13 cellular contexts compared by ENCODE assay signal in the genomic region with DNA sequence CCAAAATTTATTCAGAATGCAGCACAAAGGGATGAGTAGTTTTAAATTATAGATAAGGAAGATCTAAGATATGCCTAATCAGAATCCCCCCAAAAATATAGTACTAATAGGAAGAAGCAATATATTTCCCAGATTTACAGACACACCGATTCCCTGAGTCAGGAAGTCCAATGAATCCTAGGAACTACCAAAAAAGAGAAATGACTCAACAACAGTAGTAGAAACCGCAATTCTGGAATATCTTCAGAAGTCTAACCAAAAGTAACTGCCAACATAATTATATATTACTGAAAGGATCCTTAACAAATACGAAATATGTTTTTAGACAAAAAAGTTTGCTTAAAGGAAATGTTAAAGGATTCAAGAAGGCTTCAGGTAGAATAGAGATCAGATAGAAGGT.
"Had no signal": no experiment of that assay in that cellular context is flagged by ENCODE, and none has a peak within 500 bp of the region (broad histone marks: within the 10 kb centered on the region; RNA-seq: fewer than 3 reads in every experiment).

No MANE protein-coding gene starts in this region.

- H3K4me1 ChIP-seq: lower lobe of right lung had no signal

- DNase-seq: activated B cell treated with CpG ODN at 0.5 μM for 24 hours; activated CD4-positive, alpha-beta T cell treated with anti-CD3 and anti-CD28 coated beads for 48 hours; activated CD8-positive, alpha-beta T cell treated with anti-CD3 and anti-CD28 coated beads for 36 hours; activated gamma-delta T cell treated with Interleukin-2 at 50 U/mL for 16 hours; activated T-cell treated with anti-CD3 and anti-CD28 coated beads, Interleukin-2, amount 50 U/mL, for 48 hours; left colon; lower lobe of right lung; pancreas; stimulated activated CD4-positive, alpha-beta T cell treated with anti-CD3 and anti-CD28 coated beads, Interleukin-1b, Interleukin-23, amount 100 ng/mL, for 48 hours; thyroid gland had no signal

- H3K27me3 Mint-ChIP-seq: activated B cell treated with CpG ODN at 0.5 μM for 24 hours; activated CD8-positive, alpha-beta T cell treated with anti-CD3 and anti-CD28 coated beads for 36 hours had no signal

- H3K4me3 ChIP-seq: ascending aorta, lower lobe of right lung, neural progenitor cell, pancreas, thyroid gland had no signal

- H3K27ac Mint-ChIP-seq: activated B cell treated with CpG ODN at 0.5 μM for 24 hours; activated CD8-positive, alpha-beta T cell treated with anti-CD3 and anti-CD28 coated beads for 36 hours; neural progenitor cell; T-helper 2 cell treated with Interferon-gamma antibody and Interleukin-4, amounts not matched to agents 5 μg/mL and 100 μg/mL, for 36 hours had no signal

- H3K27ac ChIP-seq: ascending aorta, lower lobe of right lung, neural progenitor cell, pancreas, thyroid gland had no signal

- H3K4me3 Mint-ChIP-seq: activated CD8-positive, alpha-beta T cell treated with anti-CD3 and anti-CD28 coated beads for 36 hours; neural progenitor cell; T-helper 2 cell treated with Interferon-gamma antibody and Interleukin-4, amounts not matched to agents 5 μg/mL and 100 μg/mL, for 36 hours had no signal

- ATAC-seq: activated CD8-positive, alpha-beta T cell treated with anti-CD3 and anti-CD28 coated beads for 36 hours; left colon; lower lobe of right lung; pancreas had no signal

- H3K9me3 ChIP-seq: ascending aorta, lower lobe of right lung, pancreas, thyroid gland had no signal

- H3K27me3 ChIP-seq: ascending aorta, neural progenitor cell, pancreas, thyroid gland had no signal
